1 cellular context compared by ENCODE assay signal in the genomic region with DNA sequence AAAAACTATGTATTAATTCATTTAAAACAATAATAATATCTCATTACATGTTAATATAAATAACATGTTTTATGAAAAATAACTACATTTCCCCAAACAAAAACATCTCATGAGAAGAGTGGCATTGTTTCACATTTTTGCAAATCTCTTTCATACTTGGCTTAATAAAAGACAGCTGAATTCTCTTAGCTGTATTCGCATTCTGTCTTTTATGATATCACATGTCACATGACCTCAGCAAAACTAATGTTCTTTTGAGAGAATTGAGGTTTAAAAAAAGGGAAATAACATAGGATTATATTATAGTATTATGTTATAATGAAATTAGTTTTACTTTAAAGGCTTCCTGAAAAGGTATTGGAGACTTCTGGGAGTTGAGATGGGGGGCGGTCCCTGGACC.
TF ChIP-seq lines count a peak whose summit lies in the region.

No MANE protein-coding gene starts in this region.

TF ChIP-seq in SK-N-SH, 30 proteins besides CTCF, POLR2A, EP300 and RAD21 (continued from another document):
- TF ChIP-seq, protein P1, sequence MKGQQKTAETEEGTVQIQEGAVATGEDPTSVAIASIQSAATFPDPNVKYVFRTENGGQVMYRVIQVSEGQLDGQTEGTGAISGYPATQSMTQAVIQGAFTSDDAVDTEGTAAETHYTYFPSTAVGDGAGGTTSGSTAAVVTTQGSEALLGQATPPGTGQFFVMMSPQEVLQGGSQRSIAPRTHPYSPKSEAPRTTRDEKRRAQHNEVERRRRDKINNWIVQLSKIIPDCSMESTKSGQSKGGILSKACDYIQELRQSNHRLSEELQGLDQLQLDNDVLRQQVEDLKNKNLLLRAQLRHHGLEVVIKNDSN (IDR thresholded peaks at IDR 0.05; ENCODE audit: borderline replicate concordance, low read depth): peak; percentile 40; the same call in 1 of the 2 replicates
